9 cellular contexts compared by ENCODE assay signal in genomic region chr10:48314107-48314506, GRCh38. TPM values are rescaled to one million over a fixed set of nuclear protein-coding genes. Genes with fewer than 3 reads are reported as not detected.
"Had no signal": no experiment of that assay in that cellular context is flagged by ENCODE, and none has a peak within 500 bp of the region (broad histone marks: within the 10 kb centered on the region; RNA-seq: fewer than 3 reads in every experiment).

No MANE protein-coding gene starts in this region.

- H3K9ac ChIP-seq: GM23248, KMS-11 had no signal

- H3K27ac Mint-ChIP-seq: H9 had no signal

- DNase-seq: GM23248, H9, HCEC 1CT, IMR-90, KBM-7 had no signal

- H3K4me3 ChIP-seq: GM23248 had no signal

- FAIRE-seq: H1, HTR-8/SVneo had no signal

- H3K4me2 ChIP-seq: KMS-11 had no signal

- H3K4me3 Mint-ChIP-seq: H9 had no signal

- H2AFZ ChIP-seq: GM23248 had no signal

- H3K27ac ChIP-seq: GM23248, KMS-11 had no signal

- H3K9me3 Mint-ChIP-seq: H9 had no signal

RNA-seq across cellular contexts. Expression of gene FRMPD2, which starts 39.6 kb away (rescaled TPM):
- total RNA-seq: GM23248, HT-29 had no signal
- polyA plus RNA-seq: GM23248, IMR-90 had no signal
